10 cellular contexts compared by ENCODE assay signal in genomic region chr6:136525586-136526195, GRCh38. TPM values are rescaled to one million over a fixed set of nuclear protein-coding genes. Genes with fewer than 3 reads are reported as not detected.
DNase-seq lines count a peak whose midpoint lies in the region; ATAC-seq lines count a peak whose summit lies in the region.
"Had no signal": no experiment of that assay in that cellular context is flagged by ENCODE, and none has a peak within 500 bp of the region (broad histone marks: within the 10 kb centered on the region; RNA-seq: fewer than 3 reads in every experiment).

No MANE protein-coding gene starts in this region.

- no peak for ATAC-seq in activated T-cell treated with anti-CD3 and anti-CD28 coated beads, Interleukin-2, amount 50 U/mL, for 72 hours (replicated peaks in 1 of 2)
- no peak for ATAC-seq in activated T-cell treated with anti-CD3 and anti-CD28 coated beads, Interleukin-2, amount 50 U/mL, for 4 hours
- ATAC-seq in GM21381 (IDR thresholded peaks at IDR 0.05; ENCODE audit: unreplicated experiment) (no peak), HG02759 (IDR thresholded peaks at IDR 0.05; ENCODE audit: unreplicated experiment) (no peak), HG02678 (IDR thresholded peaks at IDR 0.05; ENCODE audit: unreplicated experiment) (no peak)

- peaks cover 22% of the 10 kb centered on the region for H3K27me3 Mint-ChIP-seq in activated T-cell treated with anti-CD3 and anti-CD28 coated beads, Interleukin-2, amount 50 U/mL, for 72 hours (ENCODE audit: low read depth)
- H3K27me3 Mint-ChIP-seq in activated T-cell treated with anti-CD3 and anti-CD28 coated beads, Interleukin-2, amount 50 U/mL, for 4 hours (ENCODE audit: low read depth) = peaks cover 9% of the 10 kb centered on the region

- no peaks in the 10 kb centered on the region for H3K36me3 Mint-ChIP-seq in activated T-cell treated with anti-CD3 and anti-CD28 coated beads, Interleukin-2, amount 50 U/mL, for 72 hours (ENCODE audit: insufficient read depth in 2 of 2)
- H3K36me3 Mint-ChIP-seq in activated T-cell treated with anti-CD3 and anti-CD28 coated beads, Interleukin-2, amount 50 U/mL, for 4 hours (ENCODE audit: insufficient read depth) = no peaks in the 10 kb centered on the region

- peaks cover 21% of the 10 kb centered on the region for H3K4me1 Mint-ChIP-seq in activated T-cell treated with anti-CD3 and anti-CD28 coated beads, Interleukin-2, amount 50 U/mL, for 72 hours (ENCODE audit: low read depth)
- H3K4me1 Mint-ChIP-seq in activated T-cell treated with anti-CD3 and anti-CD28 coated beads, Interleukin-2, amount 50 U/mL, for 4 hours (ENCODE audit: low read depth) = peaks cover 11% of the 10 kb centered on the region

- peak overlapping the region; percentile 96 for H3K27ac ChIP-seq in temporal lobe (ENCODE audit: low read depth, low read length)
- H3K27ac ChIP-seq: HL-60 had no signal

- H3K9me3 Mint-ChIP-seq in activated T-cell treated with anti-CD3 and anti-CD28 coated beads, Interleukin-2, amount 50 U/mL, for 72 hours = no peaks in the 10 kb centered on the region
- H3K9me3 Mint-ChIP-seq in activated T-cell treated with anti-CD3 and anti-CD28 coated beads, Interleukin-2, amount 50 U/mL, for 4 hours = no peaks in the 10 kb centered on the region
- H3K9me3 Mint-ChIP-seq: activated naive CD4-positive, alpha-beta T cell treated with anti-CD3 and anti-CD28 coated beads for 36 hours had no signal

- peak overlapping the region; percentile 10 for H3K27ac Mint-ChIP-seq in activated T-cell treated with anti-CD3 and anti-CD28 coated beads, Interleukin-2, amount 50 U/mL, for 72 hours

- no peak for DNase-seq in activated T-cell treated with anti-CD3 and anti-CD28 coated beads, Interleukin-2, amount 50 U/mL, for 72 hours
- no peak for DNase-seq in activated T-cell treated with anti-CD3 and anti-CD28 coated beads, Interleukin-2, amount 50 U/mL, for 4 hours
- DNase-seq in SHP77 treated with DMSO at 0.1 percent for 48 hours (lab: John Stamatoyannopoulos, UW) (peak; percentile 12), globus pallidus (ENCODE audit: low spot score) (peak; percentile 76)

- H3K4me3 Mint-ChIP-seq in activated T-cell treated with anti-CD3 and anti-CD28 coated beads, Interleukin-2, amount 50 U/mL, for 72 hours = peak overlapping the region; percentile 72 to 74
- no peak overlapping the region for H3K4me3 Mint-ChIP-seq in activated T-cell treated with anti-CD3 and anti-CD28 coated beads, Interleukin-2, amount 50 U/mL, for 4 hours

RNA-seq across cellular contexts. Expression of gene MAP7, which starts 24.5 kb away (rescaled TPM):
- 1 to 10 TPM; 1.3 to 1.4 TPM for total RNA-seq in activated T-cell treated with anti-CD3 and anti-CD28 coated beads, Interleukin-2, amount 50 U/mL, for 72 hours
- total RNA-seq in activated T-cell treated with anti-CD3 and anti-CD28 coated beads, Interleukin-2, amount 50 U/mL, for 4 hours = 1 to 10 TPM in 1 of 3 donors, under 1 TPM in 2; 0.46 to 1.3 (median 0.49) TPM
- 4.2 TPM for total RNA-seq in temporal lobe

Comparison
In these comparisons a context has a peak if more than half of its experiments do, and no peak if none do; other contexts are left out.
1. DNase-seq: peak in SHP77 treated with DMSO at 0.1 percent for 48 hours (single experiment) and globus pallidus (single experiment); none in activated T-cell treated with anti-CD3 and anti-CD28 coated beads, Interleukin-2, amount 50 U/mL, for 72 hours (0 of 2) and activated T-cell treated with anti-CD3 and anti-CD28 coated beads, Interleukin-2, amount 50 U/mL, for 4 hours (single experiment).